1 cellular context compared by ENCODE assay signal in the genomic region with DNA sequence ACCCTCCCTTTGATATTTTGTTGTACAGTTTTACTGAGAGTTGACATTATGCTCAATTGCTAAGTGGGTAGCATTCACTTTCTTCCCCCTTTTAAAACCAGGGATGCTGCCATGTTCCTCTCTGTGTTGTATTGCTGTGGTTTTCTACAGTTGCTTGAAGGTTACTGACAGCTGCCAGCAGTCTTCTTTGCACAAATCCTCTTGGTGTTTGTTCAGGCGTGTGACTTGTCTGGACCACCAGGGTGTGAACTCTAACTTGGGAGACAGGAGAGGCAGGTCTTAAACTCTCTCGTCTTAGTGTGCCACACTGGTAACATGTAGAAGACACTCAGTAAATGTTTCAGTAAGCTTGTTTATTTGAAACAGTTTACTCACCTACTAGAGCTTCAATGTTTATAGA.
TF ChIP-seq lines count a peak whose summit lies in the region.

No MANE protein-coding gene starts in this region.

TF ChIP-seq in GM23338, 12 proteins besides CTCF, POLR2A, EP300 and RAD21 (continued from another document):
- no peak for TF ChIP-seq ZNF462 (CRISPR knock-in tag; IDR thresholded peaks at IDR 0.05)
- TF ChIP-seq STAT1 (IDR thresholded peaks at IDR 0.05; ENCODE audit: unreplicated experiment) = no peak
